In genomic region chr2:51693640-51694039, GRCh38 we compare ENCODE assay signal across 19 cellular contexts.
DNase-seq lines count a peak whose midpoint lies in the region; TF ChIP-seq lines count a peak whose summit lies in the region.
"Had no signal": no experiment of that assay in that cellular context is flagged by ENCODE, and none has a peak within 500 bp of the region (broad histone marks: within the 10 kb centered on the region; RNA-seq: fewer than 3 reads in every experiment).

No MANE protein-coding gene starts in this region.

- H3K27ac ChIP-seq in MM.1S (ENCODE audit: low read length) = no peak overlapping the region
- H3K27ac ChIP-seq: A549, BLaER1, C4-2B had no signal

- H3K9ac ChIP-seq in adipocyte (ENCODE audit: low read length) (no peak overlapping the region), MM.1S (ENCODE audit: low read length) (no peak overlapping the region)
- H3K9ac ChIP-seq: BLaER1 had no signal

- no peaks in the 10 kb centered on the region for H3K36me3 ChIP-seq in adipocyte (ENCODE audit: control insufficient read depth, insufficient read depth, low read length, severe bottlenecking)
- H3K36me3 ChIP-seq in MM.1S (replicated peaks; ENCODE audit: insufficient read depth, low read length) = no peaks in the 10 kb centered on the region
- H3K36me3 ChIP-seq: BLaER1 had no signal

- H4K20me1 ChIP-seq in MM.1S (ENCODE audit: insufficient read depth, low read length) = no peaks in the 10 kb centered on the region
- H4K20me1 ChIP-seq: BLaER1 had no signal

- H3K9me3 ChIP-seq in adipocyte (ENCODE audit: control insufficient read depth, low read length) = no peaks in the 10 kb centered on the region
- no peaks in the 10 kb centered on the region for H3K9me3 ChIP-seq in MM.1S (replicated peaks; ENCODE audit: insufficient read depth, low read length)
- H3K9me3 ChIP-seq: A549, BLaER1, Caco-2 had no signal

- H3K79me2 ChIP-seq in MM.1S (ENCODE audit: low read length) = no peaks in the 10 kb centered on the region

- no peaks in the 10 kb centered on the region for H3K4me1 ChIP-seq in adipocyte (ENCODE audit: control insufficient read depth, insufficient read depth, low read length)
- H3K4me1 ChIP-seq in MM.1S (ENCODE audit: low read length) = no peaks in the 10 kb centered on the region

- no peaks in the 10 kb centered on the region for H3K9me2 ChIP-seq in MM.1S (replicated peaks; ENCODE audit: insufficient read depth, low read length)

- no peak overlapping the region for H3K4me2 ChIP-seq in MM.1S (ENCODE audit: low read depth, low read length)
- H3K4me2 ChIP-seq: A549, BLaER1 had no signal

- DNase-seq in GM03348 (ENCODE audit: low spot score) (peak; percentile 2), adipocyte (ENCODE audit: low read depth) (peak; percentile 65), fibroblast of gingiva (ENCODE audit: low read depth) (peak; percentile 54), fibroblast of the aortic adventitia (ENCODE audit: low read depth) (peak; percentile 16), hippocampal formation (lab: John Stamatoyannopoulos, UW) (no peak), HEK293T (ENCODE audit: extremely low spot score) (no peak), MM.1S (no peak)
- DNase-seq: 8988T; Caco-2; CD4-positive, CD25-positive, alpha-beta regulatory T cell; CD8-positive, alpha-beta T cell; DMS153; DND-41; H7; HCEC 1CT had no signal

- TF ChIP-seq CTCF in fibroblast of the aortic adventitia (IDR thresholded peaks at IDR 0.05; ENCODE audit: insufficient read depth, low read length) (no peak), MM.1S (IDR thresholded peaks at IDR 0.05; ENCODE audit: low read length) (no peak)

- H3F3A ChIP-seq in MM.1S (ENCODE audit: insufficient read depth, low read length) = no peaks in the 10 kb centered on the region

- POLR2A ChIA-PET in HEK293T (lab: Yijun Ruan, JAX) = no interaction called here

- H3K27me3 ChIP-seq in adipocyte (replicated peaks; ENCODE audit: control insufficient read depth, insufficient read depth, low read length) (no peaks in the 10 kb centered on the region), MM.1S (replicated peaks; ENCODE audit: insufficient read depth, low read length) (no peaks in the 10 kb centered on the region)
- H3K27me3 ChIP-seq: BLaER1 had no signal

- no peak overlapping the region for H2AFZ ChIP-seq in MM.1S (ENCODE audit: low read length)

- CTCF ChIA-PET in HEK293T (lab: Yijun Ruan, JAX) = no interaction called here

- H3K4me3 ChIP-seq in adipocyte (ENCODE audit: low read length) = no peak overlapping the region
- H3K4me3 ChIP-seq in fibroblast of the aortic adventitia (ENCODE audit: low read depth, low read length) = no peak overlapping the region
- H3K4me3 ChIP-seq in MM.1S (ENCODE audit: low read length) = no peak overlapping the region
- H3K4me3 ChIP-seq: A549, BLaER1, GM12878 had no signal

TF ChIP-seq in HEK293T, 16 proteins besides CTCF, POLR2A, EP300 and RAD21:
- TF ChIP-seq ZNF384 (IDR thresholded peaks at IDR 0.05) (no peak), HDGF (IDR thresholded peaks at IDR 0.05; ENCODE audit: borderline replicate concordance) (no peak), CTBP1 (IDR thresholded peaks at IDR 0.05; ENCODE audit: borderline replicate concordance) (no peak), FOXM1 (IDR thresholded peaks at IDR 0.05; ENCODE audit: borderline replicate concordance) (no peak), L3MBTL2 (conservative IDR thresholded peaks at IDR 0.05) (no peak), SUZ12 (IDR thresholded peaks at IDR 0.05) (no peak), SP1 (IDR thresholded peaks at IDR 0.05) (no peak), FOXK2 (IDR thresholded peaks at IDR 0.05) (no peak), LEF1 (IDR thresholded peaks at IDR 0.05; ENCODE audit: borderline replicate concordance) (no peak), FOXA1 (IDR thresholded peaks at IDR 0.05) (no peak), BHLHE40 (IDR thresholded peaks at IDR 0.05; ENCODE audit: borderline replicate concordance) (no peak)
TF ChIP-seq in HEK293T: peak in this region for 0.

Comparison
In these comparisons a context has a peak if more than half of its experiments do, and no peak if none do; other contexts are left out.
1. DNase-seq: peak in GM03348 (single experiment), adipocyte (single experiment), fibroblast of gingiva (single experiment) and fibroblast of the aortic adventitia (single experiment); none in hippocampal formation (0 of 2), HEK293T (single experiment) and MM.1S (single experiment).